Comparison of ENCODE assay signal across 16 cellular contexts in genomic region chr5:58937031-58937681, GRCh38.
A peak's percentile ranks its signal among the peaks of the same experiment; 100 is the strongest.
DNase-seq lines count a peak whose midpoint lies in the region; ATAC-seq and TF ChIP-seq lines count a peak whose summit lies in the region.
"Had no signal": no experiment of that assay in that cellular context is flagged by ENCODE, and none has a peak within 500 bp of the region (broad histone marks: within the 10 kb centered on the region; RNA-seq: fewer than 3 reads in every experiment).

No MANE protein-coding gene starts in this region.

- H3K27me3 ChIP-seq in mesendoderm (ENCODE audit: insufficient read depth, low read length, poor library complexity): no peaks in the 10 kb centered on the region
- H3K27me3 ChIP-seq: BLaER1, SJSA1 had no signal

- H3K36me3 ChIP-seq in mesendoderm (ENCODE audit: control insufficient read depth, insufficient read depth, low read length): no peaks in the 10 kb centered on the region
- H3K36me3 ChIP-seq: BLaER1, SJSA1 had no signal

- no peaks in the 10 kb centered on the region for H3K4me1 ChIP-seq in mesendoderm (ENCODE audit: control insufficient read depth, low read depth, low read length)
- H3K4me1 ChIP-seq: BLaER1, SJSA1 had no signal

- POLR2A ChIA-PET in activated CD4-positive, alpha-beta T cell treated with anti-CD3 and anti-CD28 coated beads for 36 hours (lab: Charles Lee): no interaction called here
- POLR2A ChIA-PET in activated CD4-positive, alpha-beta T cell treated with anti-CD3 and anti-CD28 coated beads, Interleukin-2, amount 10 ng/mL, durations not matched to agents 7 days and 5 days (lab: Charles Lee): no interaction called here
- POLR2A ChIA-PET in WTC11 (lab: Charles Lee): no interaction called here
- POLR2A ChIA-PET in RWPE1 (lab: Yijun Ruan, JAX; ENCODE audit: low non-redundant PET): no interaction called here

- no peak overlapping the region for H3K4ac ChIP-seq in mesendoderm (ENCODE audit: low read depth, low read length)

- peak overlapping the region; percentile 20 for H3K27ac Mint-ChIP-seq in activated CD4-positive, alpha-beta T cell treated with anti-CD3 and anti-CD28 coated beads for 36 hours
- no peak overlapping the region for H3K27ac Mint-ChIP-seq in activated CD4-positive, alpha-beta T cell treated with anti-CD3 and anti-CD28 coated beads, Interleukin-2, amount 10 ng/mL, durations not matched to agents 7 days and 5 days
- no peak overlapping the region for H3K27ac Mint-ChIP-seq in WTC11
- no peak overlapping the region for H3K27ac Mint-ChIP-seq in activated naive CD4-positive, alpha-beta T cell treated with anti-CD3 and anti-CD28 coated beads, Interleukin-2, amount 10 ng/mL, durations not matched to agents 7 days and 5 days
- H3K27ac Mint-ChIP-seq: CD8-positive, alpha-beta memory T cell had no signal

- no peak overlapping the region for H2AK5ac ChIP-seq in mesendoderm (ENCODE audit: low read length)

- no peak overlapping the region for H3K23ac ChIP-seq in mesendoderm (ENCODE audit: low read length)

- no peaks in the 10 kb centered on the region for H3K79me1 ChIP-seq in mesendoderm (ENCODE audit: low read length)

- H3K27ac ChIP-seq in mesendoderm (ENCODE audit: low read depth, low read length): no peak overlapping the region
- no peak overlapping the region for H3K27ac ChIP-seq in RWPE1
- H3K27ac ChIP-seq: BLaER1, SJSA1 had no signal

- TF ChIP-seq CTCF in WTC11 (IDR thresholded peaks at IDR 0.05): no peak
- no peak for TF ChIP-seq CTCF in RWPE1 (conservative IDR thresholded peaks at IDR 0.05; ENCODE audit: low read depth)

- H3K9ac ChIP-seq in mesendoderm (ENCODE audit: low read length): no peak overlapping the region
- H3K9ac ChIP-seq: BLaER1 had no signal

- no peak overlapping the region for H3K4me3 ChIP-seq in mesendoderm (ENCODE audit: low read length)
- H3K4me3 ChIP-seq: BLaER1, SJSA1 had no signal

- no peak overlapping the region for H2BK120ac ChIP-seq in mesendoderm (ENCODE audit: low read depth, low read length)

- H3K18ac ChIP-seq in mesendoderm (ENCODE audit: low read length): peak overlapping the region; percentile 22

- no peak overlapping the region for H4K8ac ChIP-seq in mesendoderm (ENCODE audit: low read depth, low read length)

- DNase-seq in activated CD4-positive, alpha-beta T cell treated with anti-CD3 and anti-CD28 coated beads for 36 hours: no peak
- DNase-seq in activated CD4-positive, alpha-beta T cell treated with anti-CD3 and anti-CD28 coated beads, Interleukin-2, amount 10 ng/mL, durations not matched to agents 7 days and 5 days: no peak
- DNase-seq in NCI-H2227 (lab: John Stamatoyannopoulos, UW; ENCODE audit: unreplicated experiment): peak; percentile 53
- DNase-seq in WTC11 (ENCODE audit: low spot score): no peak
- no peak for DNase-seq in mesendoderm
- no peak for DNase-seq in activated naive CD4-positive, alpha-beta T cell treated with anti-CD3 and anti-CD28 coated beads, Interleukin-2, amount 10 ng/mL, durations not matched to agents 7 days and 5 days
- DNase-seq in pons (ENCODE audit: low spot score): no peak
- no peak for DNase-seq in RWPE1 (ENCODE audit: low spot score)
- DNase-seq: 8988T; CD8-positive, alpha-beta memory T cell; HCEC 1CT; NCI-H1417; NCI-H446; NCI-H748 treated with DMSO at 0.1 percent for 48 hours had no signal

- peaks cover 44% of the 10 kb centered on the region for H3K4me1 Mint-ChIP-seq in activated CD4-positive, alpha-beta T cell treated with anti-CD3 and anti-CD28 coated beads for 36 hours
- H3K4me1 Mint-ChIP-seq in activated CD4-positive, alpha-beta T cell treated with anti-CD3 and anti-CD28 coated beads, Interleukin-2, amount 10 ng/mL, durations not matched to agents 7 days and 5 days: peaks cover 18% of the 10 kb centered on the region
- H3K4me1 Mint-ChIP-seq in WTC11: peaks cover 2% of the 10 kb centered on the region; the same call in 1 of the 2 replicates
- H3K4me1 Mint-ChIP-seq in activated naive CD4-positive, alpha-beta T cell treated with anti-CD3 and anti-CD28 coated beads, Interleukin-2, amount 10 ng/mL, durations not matched to agents 7 days and 5 days: peaks cover 14% of the 10 kb centered on the region

- no peaks in the 10 kb centered on the region for H3K79me2 ChIP-seq in mesendoderm (ENCODE audit: control insufficient read depth, insufficient read depth, low read length)

- no peak overlapping the region for H2BK5ac ChIP-seq in mesendoderm (ENCODE audit: low read length)

- peaks cover 2% of the 10 kb centered on the region for H3K27me3 Mint-ChIP-seq in activated CD4-positive, alpha-beta T cell treated with anti-CD3 and anti-CD28 coated beads for 36 hours
- peaks cover 4% of the 10 kb centered on the region for H3K27me3 Mint-ChIP-seq in activated CD4-positive, alpha-beta T cell treated with anti-CD3 and anti-CD28 coated beads, Interleukin-2, amount 10 ng/mL, durations not matched to agents 7 days and 5 days
- H3K27me3 Mint-ChIP-seq in WTC11 (ENCODE audit: low read depth): no peaks in the 10 kb centered on the region
- H3K27me3 Mint-ChIP-seq in activated naive CD4-positive, alpha-beta T cell treated with anti-CD3 and anti-CD28 coated beads, Interleukin-2, amount 10 ng/mL, durations not matched to agents 7 days and 5 days: peaks cover 3% of the 10 kb centered on the region

- CTCF ChIA-PET in activated CD4-positive, alpha-beta T cell treated with anti-CD3 and anti-CD28 coated beads for 36 hours (lab: Charles Lee): no interaction called here
- CTCF ChIA-PET in activated CD4-positive, alpha-beta T cell treated with anti-CD3 and anti-CD28 coated beads, Interleukin-2, amount 10 ng/mL, durations not matched to agents 7 days and 5 days (lab: Charles Lee): no interaction called here
- CTCF ChIA-PET in WTC11 (lab: Charles Lee) (interaction anchor here (1.0 kb wide), 1 partner anchor 46 kb away, joined by 3 read pairs; no protein-coding TSS in a partner anchor), RWPE1 (lab: Yijun Ruan, JAX) (no interaction called here)
- CTCF ChIA-PET in activated naive CD4-positive, alpha-beta T cell treated with anti-CD3 and anti-CD28 coated beads, Interleukin-2, amount 10 ng/mL, durations not matched to agents 7 days and 5 days (lab: Charles Lee): no interaction called here

- no peak overlapping the region for H3K4me2 ChIP-seq in mesendoderm (ENCODE audit: low read length)
- H3K4me2 ChIP-seq: BLaER1 had no signal

- intact Hi-C loops in activated CD4-positive, alpha-beta T cell treated with anti-CD3 and anti-CD28 coated beads for 36 hours (cut with DNase I, micrococcal nuclease): no loop called here

- no peak overlapping the region for H4K5ac ChIP-seq in mesendoderm (ENCODE audit: low read length)

- no peak overlapping the region for H2BK15ac ChIP-seq in mesendoderm (replicated peaks; ENCODE audit: low read depth)

- no CpG with 5 or more reads among the region's 19 CpGs for WGBS in mesendoderm (ENCODE audit: extremely low coverage, insufficient coverage, low lambda C conversion rate)

- ATAC-seq in activated CD4-positive, alpha-beta T cell treated with anti-CD3 and anti-CD28 coated beads for 36 hours: no peak
- ATAC-seq in WTC11: peak; percentile 67

- peaks cover 4% of the 10 kb centered on the region for H3K9me3 Mint-ChIP-seq in activated CD4-positive, alpha-beta T cell treated with anti-CD3 and anti-CD28 coated beads for 36 hours (ENCODE audit: low read depth)
- H3K9me3 Mint-ChIP-seq in activated CD4-positive, alpha-beta T cell treated with anti-CD3 and anti-CD28 coated beads, Interleukin-2, amount 10 ng/mL, durations not matched to agents 7 days and 5 days: peaks cover 7% of the 10 kb centered on the region
- peaks cover under 1% of the 10 kb centered on the region; the same call in 1 of the 2 replicates for H3K9me3 Mint-ChIP-seq in WTC11
- H3K9me3 Mint-ChIP-seq in activated naive CD4-positive, alpha-beta T cell treated with anti-CD3 and anti-CD28 coated beads, Interleukin-2, amount 10 ng/mL, durations not matched to agents 7 days and 5 days: peaks cover 2% of the 10 kb centered on the region
- H3K9me3 Mint-ChIP-seq: CD8-positive, alpha-beta memory T cell had no signal

- no peak overlapping the region for H3K4me3 Mint-ChIP-seq in activated CD4-positive, alpha-beta T cell treated with anti-CD3 and anti-CD28 coated beads for 36 hours
- H3K4me3 Mint-ChIP-seq in activated CD4-positive, alpha-beta T cell treated with anti-CD3 and anti-CD28 coated beads, Interleukin-2, amount 10 ng/mL, durations not matched to agents 7 days and 5 days: no peak overlapping the region
- H3K4me3 Mint-ChIP-seq in WTC11: no peak overlapping the region
- no peak overlapping the region for H3K4me3 Mint-ChIP-seq in activated naive CD4-positive, alpha-beta T cell treated with anti-CD3 and anti-CD28 coated beads, Interleukin-2, amount 10 ng/mL, durations not matched to agents 7 days and 5 days
- H3K4me3 Mint-ChIP-seq: CD8-positive, alpha-beta memory T cell had no signal

- no peak overlapping the region for H3K56ac ChIP-seq in mesendoderm (ENCODE audit: low read length)

- H3K36me3 Mint-ChIP-seq in activated CD4-positive, alpha-beta T cell treated with anti-CD3 and anti-CD28 coated beads for 36 hours (ENCODE audit: low read depth): peaks cover 2% of the 10 kb centered on the region
- H3K36me3 Mint-ChIP-seq in activated CD4-positive, alpha-beta T cell treated with anti-CD3 and anti-CD28 coated beads, Interleukin-2, amount 10 ng/mL, durations not matched to agents 7 days and 5 days (ENCODE audit: low read depth): peaks cover 3% of the 10 kb centered on the region
- H3K36me3 Mint-ChIP-seq in WTC11: no peaks in the 10 kb centered on the region
- no peaks in the 10 kb centered on the region for H3K36me3 Mint-ChIP-seq in activated naive CD4-positive, alpha-beta T cell treated with anti-CD3 and anti-CD28 coated beads, Interleukin-2, amount 10 ng/mL, durations not matched to agents 7 days and 5 days
- H3K36me3 Mint-ChIP-seq: CD8-positive, alpha-beta memory T cell had no signal

TF ChIP-seq in WTC11, 78 proteins besides CTCF, POLR2A, EP300 and RAD21 (continues in another document):
- TF ChIP-seq ATF1 (CRISPR knock-in tag; IDR thresholded peaks at IDR 0.05): no peak
- no peak for TF ChIP-seq SP1 (CRISPR knock-in tag; conservative IDR thresholded peaks at IDR 0.05)
- TF ChIP-seq, protein P1, sequence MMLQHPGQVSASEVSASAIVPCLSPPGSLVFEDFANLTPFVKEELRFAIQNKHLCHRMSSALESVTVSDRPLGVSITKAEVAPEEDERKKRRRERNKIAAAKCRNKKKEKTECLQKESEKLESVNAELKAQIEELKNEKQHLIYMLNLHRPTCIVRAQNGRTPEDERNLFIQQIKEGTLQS (CRISPR knock-in tag; conservative IDR thresholded peaks at IDR 0.05): no peak
- no peak for TF ChIP-seq ZNF219 (CRISPR knock-in tag; IDR thresholded peaks at IDR 0.05; ENCODE audit: borderline replicate concordance)
- no peak for TF ChIP-seq MXD4 (CRISPR knock-in tag; IDR thresholded peaks at IDR 0.05; ENCODE audit: borderline replicate concordance)
- TF ChIP-seq ZMAT4 (CRISPR knock-in tag; IDR thresholded peaks at IDR 0.05): no peak
- no peak for TF ChIP-seq TP53 (CRISPR knock-in tag; IDR thresholded peaks at IDR 0.05)
- TF ChIP-seq ZBTB21 (CRISPR knock-in tag; IDR thresholded peaks at IDR 0.05; ENCODE audit: borderline replicate concordance): no peak
